Comparison of ENCODE assay signal across 15 cellular contexts in genomic region chr19:20422216-20422615, GRCh38.
DNase-seq lines count a peak whose midpoint lies in the region; ATAC-seq and TF ChIP-seq lines count a peak whose summit lies in the region.
"Had no signal": no experiment of that assay in that cellular context is flagged by ENCODE, and none has a peak within 500 bp of the region (broad histone marks: within the 10 kb centered on the region; RNA-seq: fewer than 3 reads in every experiment).

No MANE protein-coding gene starts in this region.

- H3K4me1 ChIP-seq in subcutaneous abdominal adipose tissue (ENCODE audit: control insufficient read depth in 5 of 5, insufficient read depth in 5 of 5, low read length in 5 of 5) = peaks cover 0 to 15% (median 11%) of the 10 kb centered on the region in 5 donors
- H3K4me1 ChIP-seq: A549 had no signal

- no peaks in the 10 kb centered on the region for H3K9me3 ChIP-seq in subcutaneous abdominal adipose tissue (ENCODE audit: control insufficient read depth in 5 of 5, low read length in 5 of 5)
- H3K9me3 ChIP-seq: A549, gastroesophageal sphincter had no signal

- peaks cover 0 to 4% (median 0%) of the 10 kb centered on the region in 5 donors for H3K36me3 ChIP-seq in subcutaneous abdominal adipose tissue (ENCODE audit: control insufficient read depth in 5 of 5, insufficient read depth in 5 of 5, low read length in 5 of 5)
- H3K36me3 ChIP-seq: gastroesophageal sphincter had no signal

- H3K27ac Mint-ChIP-seq in activated T-cell treated with anti-CD3 and anti-CD28 coated beads, Interleukin-2, amount 50 U/mL, for 24 hours = no peak overlapping the region
- H3K27ac Mint-ChIP-seq in activated B cell treated with CpG ODN at 0.5 μM for 24 hours = peak overlapping the region; percentile 35

- CTCF ChIA-PET in activated B cell treated with CpG ODN at 0.5 μM for 24 hours (lab: Charles Lee) = no interaction called here

- H3K4me3 Mint-ChIP-seq in activated T-cell treated with anti-CD3 and anti-CD28 coated beads, Interleukin-2, amount 50 U/mL, for 24 hours = peak overlapping the region; percentile 99
- H3K4me3 Mint-ChIP-seq in activated B cell treated with CpG ODN at 0.5 μM for 24 hours = peak overlapping the region; percentile 99

- no peaks in the 10 kb centered on the region for H3K27me3 Mint-ChIP-seq in activated T-cell treated with anti-CD3 and anti-CD28 coated beads, Interleukin-2, amount 50 U/mL, for 24 hours
- no peaks in the 10 kb centered on the region for H3K27me3 Mint-ChIP-seq in activated B cell treated with CpG ODN at 0.5 μM for 24 hours

- H3K4me1 Mint-ChIP-seq in activated T-cell treated with anti-CD3 and anti-CD28 coated beads, Interleukin-2, amount 50 U/mL, for 24 hours (ENCODE audit: low read depth) = peaks cover 22% of the 10 kb centered on the region
- peaks cover 15% of the 10 kb centered on the region for H3K4me1 Mint-ChIP-seq in activated B cell treated with CpG ODN at 0.5 μM for 24 hours

- H3K9ac ChIP-seq in subcutaneous abdominal adipose tissue (ENCODE audit: low read length in 5 of 5) = peak overlapping the region in 1 of 5 donors; percentile 81

- DNase-seq in activated T-cell treated with anti-CD3 and anti-CD28 coated beads, Interleukin-2, amount 50 U/mL, for 24 hours = no peak
- no peak for DNase-seq in activated T-cell treated with anti-CD3 and anti-CD28 coated beads, Interleukin-2, amount 50 U/mL, for 48 hours
- DNase-seq in activated B cell treated with CpG ODN at 0.5 μM for 24 hours = no peak
- no peak for DNase-seq in NCI-H526 treated with DMSO at 0.1 percent for 48 hours (lab: John Stamatoyannopoulos, UW)
- DNase-seq: Calu3; effector CD8-positive, alpha-beta T cell; kidney glomerular epithelial cell; NCI-H2029; NCI-H748 treated with DMSO at 0.1 percent for 48 hours had no signal

- peak overlapping the region; percentile 52 for H3K27ac ChIP-seq in layer of hippocampus (ENCODE audit: low read depth, low read length)
- H3K27ac ChIP-seq in subcutaneous abdominal adipose tissue (ENCODE audit: low read depth, low read length) = peak overlapping the region; percentile 73
- H3K27ac ChIP-seq: A549 had no signal

- peak overlapping the region in 3 of 5 donors; percentile 82 to 89 (median 89) for H3K4me3 ChIP-seq in subcutaneous abdominal adipose tissue (ENCODE audit: low read depth in 1 of 5, low read length in 5 of 5)
- H3K4me3 ChIP-seq: A549 had no signal

- intact Hi-C loops in activated B cell treated with CpG ODN at 0.5 μM for 24 hours (cut with micrococcal nuclease) = loop anchor here (5.0 to 10.0 kb wide), 7 partner anchors 187 to 1413 kb away; partner anchors contain the start of genes ZNF100, ZNF429, ZNF43 and ZNF430

- ATAC-seq in activated B cell treated with CpG ODN at 0.5 μM for 24 hours (ENCODE audit: low read depth) (no peak), GM19463 (IDR thresholded peaks at IDR 0.05; ENCODE audit: unreplicated experiment) (no peak), HG03097 (IDR thresholded peaks at IDR 0.05; ENCODE audit: low FRiP score, unreplicated experiment) (no peak)
- ATAC-seq: A549, gastroesophageal sphincter had no signal

- H3K36me3 Mint-ChIP-seq in activated T-cell treated with anti-CD3 and anti-CD28 coated beads, Interleukin-2, amount 50 U/mL, for 24 hours (ENCODE audit: low read depth) = peaks cover 68% of the 10 kb centered on the region
- peaks cover 30% of the 10 kb centered on the region for H3K36me3 Mint-ChIP-seq in activated B cell treated with CpG ODN at 0.5 μM for 24 hours (ENCODE audit: low read depth)

- no peak for TF ChIP-seq CTCF in activated B cell treated with CpG ODN at 0.5 μM for 24 hours (IDR thresholded peaks at IDR 0.05)

- POLR2A ChIA-PET in activated B cell treated with CpG ODN at 0.5 μM for 24 hours (lab: Charles Lee) = no interaction called here

- H3K27me3 ChIP-seq in layer of hippocampus (ENCODE audit: control insufficient read depth, insufficient read depth, low read length) (no peaks in the 10 kb centered on the region), subcutaneous abdominal adipose tissue (ENCODE audit: control insufficient read depth in 5 of 5, insufficient read depth in 4 of 5, low read length in 5 of 5) (no peaks in the 10 kb centered on the region)
- H3K27me3 ChIP-seq: gastroesophageal sphincter had no signal

- H3K9me3 Mint-ChIP-seq in activated T-cell treated with anti-CD3 and anti-CD28 coated beads, Interleukin-2, amount 50 U/mL, for 24 hours = peaks cover 4% of the 10 kb centered on the region
- peaks cover 2% of the 10 kb centered on the region for H3K9me3 Mint-ChIP-seq in activated B cell treated with CpG ODN at 0.5 μM for 24 hours
